1 cellular context compared by ENCODE assay signal in genomic region chr6:31730631-31731086, GRCh38.
TF ChIP-seq lines count a peak whose summit lies in the region.

No MANE protein-coding gene starts in this region.

TF ChIP-seq in GM12878, 131 proteins besides CTCF, POLR2A, EP300 and RAD21:
- TF ChIP-seq, protein P1, sequence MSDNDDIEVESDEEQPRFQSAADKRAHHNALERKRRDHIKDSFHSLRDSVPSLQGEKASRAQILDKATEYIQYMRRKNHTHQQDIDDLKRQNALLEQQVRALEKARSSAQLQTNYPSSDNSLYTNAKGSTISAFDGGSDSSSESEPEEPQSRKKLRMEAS (IDR thresholded peaks at IDR 0.05; ENCODE audit: low read depth, low read length) = no peak
- TF ChIP-seq RAD51 (IDR thresholded peaks at IDR 0.05) = no peak
- TF ChIP-seq, protein P2, sequence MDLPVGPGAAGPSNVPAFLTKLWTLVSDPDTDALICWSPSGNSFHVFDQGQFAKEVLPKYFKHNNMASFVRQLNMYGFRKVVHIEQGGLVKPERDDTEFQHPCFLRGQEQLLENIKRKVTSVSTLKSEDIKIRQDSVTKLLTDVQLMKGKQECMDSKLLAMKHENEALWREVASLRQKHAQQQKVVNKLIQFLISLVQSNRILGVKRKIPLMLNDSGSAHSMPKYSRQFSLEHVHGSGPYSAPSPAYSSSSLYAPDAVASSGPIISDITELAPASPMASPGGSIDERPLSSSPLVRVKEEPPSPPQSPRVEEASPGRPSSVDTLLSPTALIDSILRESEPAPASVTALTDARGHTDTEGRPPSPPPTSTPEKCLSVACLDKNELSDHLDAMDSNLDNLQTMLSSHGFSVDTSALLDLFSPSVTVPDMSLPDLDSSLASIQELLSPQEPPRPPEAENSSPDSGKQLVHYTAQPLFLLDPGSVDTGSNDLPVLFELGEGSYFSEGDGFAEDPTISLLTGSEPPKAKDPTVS (IDR thresholded peaks at IDR 0.05; ENCODE audit: low read depth, low read length) = no peak
- TF ChIP-seq CREM (IDR thresholded peaks at IDR 0.05; ENCODE audit: low read depth) = no peak
- no peak for TF ChIP-seq DPF2 (IDR thresholded peaks at IDR 0.05)
- no peak for TF ChIP-seq TARDBP (IDR thresholded peaks at IDR 0.05; ENCODE audit: borderline replicate concordance)
- TF ChIP-seq MTA2 (IDR thresholded peaks at IDR 0.05; ENCODE audit: low read depth) = no peak
- no peak for TF ChIP-seq NFYA (IDR thresholded peaks at IDR 0.05; ENCODE audit: borderline replicate concordance, low read depth, low read length)
- TF ChIP-seq IRF4 (IDR thresholded peaks at IDR 0.05; ENCODE audit: low read depth, low read length) = no peak
- no peak for TF ChIP-seq CREB1 (IDR thresholded peaks at IDR 0.05; ENCODE audit: low read depth)
- TF ChIP-seq, protein P3, sequence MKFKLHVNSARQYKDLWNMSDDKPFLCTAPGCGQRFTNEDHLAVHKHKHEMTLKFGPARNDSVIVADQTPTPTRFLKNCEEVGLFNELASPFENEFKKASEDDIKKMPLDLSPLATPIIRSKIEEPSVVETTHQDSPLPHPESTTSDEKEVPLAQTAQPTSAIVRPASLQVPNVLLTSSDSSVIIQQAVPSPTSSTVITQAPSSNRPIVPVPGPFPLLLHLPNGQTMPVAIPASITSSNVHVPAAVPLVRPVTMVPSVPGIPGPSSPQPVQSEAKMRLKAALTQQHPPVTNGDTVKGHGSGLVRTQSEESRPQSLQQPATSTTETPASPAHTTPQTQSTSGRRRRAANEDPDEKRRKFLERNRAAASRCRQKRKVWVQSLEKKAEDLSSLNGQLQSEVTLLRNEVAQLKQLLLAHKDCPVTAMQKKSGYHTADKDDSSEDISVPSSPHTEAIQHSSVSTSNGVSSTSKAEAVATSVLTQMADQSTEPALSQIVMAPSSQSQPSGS (IDR thresholded peaks at IDR 0.05; ENCODE audit: low read length) = no peak
